In the genomic region with DNA sequence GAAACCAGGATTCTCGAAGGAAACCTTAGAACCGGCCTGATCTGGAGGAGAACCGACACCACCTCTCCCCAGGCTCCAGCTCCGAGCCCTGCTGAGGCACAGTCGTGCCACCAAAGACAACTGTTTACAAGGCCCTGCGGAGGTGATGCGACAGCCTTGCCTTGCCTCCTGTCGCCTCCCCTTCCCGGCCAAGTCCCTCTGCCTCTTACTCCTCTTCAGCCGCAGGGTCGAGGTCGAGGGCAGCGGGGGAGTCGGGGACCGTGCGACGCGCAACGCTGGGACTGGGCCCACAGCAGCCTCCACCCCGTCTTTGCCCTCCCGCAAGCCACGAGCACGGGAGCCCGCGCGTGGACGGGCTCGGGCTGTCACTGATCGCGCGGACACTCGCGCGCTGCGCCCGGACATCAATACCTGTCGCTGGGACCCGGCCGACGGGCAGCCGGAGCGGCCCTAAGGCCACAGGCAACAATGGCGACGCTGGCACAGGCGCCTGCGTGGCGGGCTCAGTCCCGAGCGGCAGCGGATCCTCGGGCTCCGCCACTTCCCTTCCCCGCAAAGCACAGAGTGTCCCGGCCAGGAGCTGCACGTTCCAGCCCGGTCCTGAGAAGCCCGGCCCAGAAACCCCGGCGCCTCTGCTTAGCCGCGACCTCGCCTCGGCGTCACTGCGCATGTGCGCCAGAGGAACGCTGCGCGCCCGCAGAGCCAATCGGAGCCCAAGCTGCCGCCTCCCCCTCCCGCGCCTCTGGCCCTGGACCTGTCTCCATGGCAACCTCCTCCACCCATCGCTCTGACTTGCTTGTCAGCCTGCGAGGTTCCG, we compare ENCODE assay signal across 8 cellular contexts. TPM values are rescaled to one million over a fixed set of nuclear protein-coding genes. Genes with fewer than 3 reads are reported as not detected.
DNase-seq lines count a peak whose midpoint lies in the region; ATAC-seq lines count a peak whose summit lies in the region.

TSS of gene ZNF287 (minus strand) at position 664 of the 817 bp plus-strand sequence. CDS start 1,473 bp downstream, outside the sequence.

- H3K4me1 ChIP-seq in muscle layer of colon (ENCODE audit: insufficient read depth, low read length): peaks cover 9% of the 10 kb centered on the region

- peak; percentile 95 for ATAC-seq in GM19438 (IDR thresholded peaks at IDR 0.05; ENCODE audit: low read depth, unreplicated experiment)
- ATAC-seq in esophagus mucosa: peak; percentile 99

- H3K27me3 ChIP-seq in muscle layer of colon (ENCODE audit: control insufficient read depth in 1 of 2, insufficient read depth in 2 of 2, low read length in 2 of 2): no peaks in the 10 kb centered on the region

- H3K27ac ChIP-seq in muscle layer of colon (ENCODE audit: low read depth, low read length): peak within 1 kb of the TSS; percentile 30

- peak within 1 kb of the TSS; percentile 76 to 97 for H3K4me3 ChIP-seq in muscle layer of colon (ENCODE audit: low read depth in 1 of 2, low read length in 2 of 2)

- no peaks in the 10 kb centered on the region for H3K9me3 ChIP-seq in muscle layer of colon (ENCODE audit: low read length)

- H3K36me3 ChIP-seq in muscle layer of colon (ENCODE audit: insufficient read depth, low read length): peaks cover 2% of the 10 kb centered on the region

- peak within 1 kb of the TSS; percentile 6 for H3K9ac ChIP-seq in muscle layer of colon (ENCODE audit: low read length)

- DNase-seq in CD1c-positive myeloid dendritic cell (ENCODE audit: extremely low spot score) (peak; percentile 90), HK-2 (ENCODE audit: unreplicated experiment) (peak; percentile 85), NK-92 (lab: John Stamatoyannopoulos, UW; ENCODE audit: unreplicated experiment) (peak; percentile 67)
- peak; percentile 89 to 93 for DNase-seq in activated T-cell treated with anti-CD3 and anti-CD28 coated beads, Interleukin-2, amount 50 U/mL, for 48 hours
- peak; percentile 93 for DNase-seq in stimulated activated CD8-positive, alpha-beta memory T cell treated with anti-CD3 and anti-CD28 coated beads, Interleukin-4, amount 100 ng/mL, for 48 hours

RNA-seq across cellular contexts. Expression of gene ZNF287, which starts in this region (rescaled TPM):
- 1.9 TPM for total RNA-seq in esophagus mucosa

Comparison
In these comparisons a context has a peak if more than half of its experiments do, and no peak if none do; other contexts are left out.
1. Peak in every context shown above with its lines: DNase-seq, ATAC-seq, H3K4me3 ChIP-seq and H3K27ac ChIP-seq.